Comparison of ENCODE assay signal across 18 cellular contexts in the genomic region with DNA sequence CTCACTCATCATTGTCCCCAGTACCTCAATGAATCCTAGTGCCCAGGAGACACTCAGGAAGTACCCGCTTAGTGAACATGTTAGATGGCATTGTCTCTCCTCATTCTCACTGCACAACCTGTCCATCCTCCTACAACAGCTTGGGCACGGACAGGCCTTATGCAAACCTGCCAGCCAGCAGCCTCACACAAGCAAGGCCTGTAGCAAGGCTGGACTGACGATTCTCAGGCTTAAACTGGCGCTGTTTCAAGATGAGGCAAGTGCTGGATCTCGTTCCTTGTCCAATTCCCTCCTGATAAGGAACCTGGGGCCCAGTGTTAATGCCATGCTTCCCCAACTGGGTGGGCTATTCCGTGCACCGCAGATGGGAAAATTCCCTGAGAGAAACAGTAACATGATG. TPM values are rescaled to one million over a fixed set of nuclear protein-coding genes. Genes with fewer than 3 reads are reported as not detected.
"Had no signal": no experiment of that assay in that cellular context is flagged by ENCODE, and none has a peak within 500 bp of the region (broad histone marks: within the 10 kb centered on the region; RNA-seq: fewer than 3 reads in every experiment).

No MANE protein-coding gene starts in this region.

- ATAC-seq: gastroesophageal sphincter; left lobe of liver; mucosa of descending colon; naive thymus-derived CD4-positive, alpha-beta T cell; SK-N-SH treated with all-trans-retinoic acid at 6 μM for 48 hours had no signal

- DNase-seq: activated CD4-positive, alpha-beta T cell treated with anti-CD3 and anti-CD28 coated beads for 1 hour; activated CD4-positive, alpha-beta T cell treated with anti-CD3 and anti-CD28 coated beads, Interleukin-2, amount 50 U/mL, for 4 hours; activated naive CD4-positive, alpha-beta T cell treated with anti-CD3 and anti-CD28 coated beads, Interleukin-2, amount 10 ng/mL, durations not matched to agents 7 days and 5 days; colonic mucosa; effector CD8-positive, alpha-beta T cell; mucosa of descending colon; naive thymus-derived CD4-positive, alpha-beta T cell; nucleus accumbens; stimulated activated CD4-positive, alpha-beta T cell treated with anti-CD3 and anti-CD28 coated beads, Interleukin-4, amount 100 ng/mL, for 4 hours; stimulated activated CD8-positive, alpha-beta memory T cell treated with anti-CD3 and anti-CD28 coated beads, Interleukin-4, amount 100 ng/mL, for 48 hours; stimulated activated naive CD4-positive, alpha-beta T cell treated with Interleukin-2 at 50 U/mL for 16 hours; substantia nigra had no signal

- H3K9me3 Mint-ChIP-seq: activated naive CD4-positive, alpha-beta T cell treated with anti-CD3 and anti-CD28 coated beads, Interleukin-2, amount 10 ng/mL, durations not matched to agents 7 days and 5 days; naive thymus-derived CD4-positive, alpha-beta T cell had no signal

- H3K4me1 Mint-ChIP-seq: activated naive CD4-positive, alpha-beta T cell treated with anti-CD3 and anti-CD28 coated beads, Interleukin-2, amount 10 ng/mL, durations not matched to agents 7 days and 5 days had no signal

- H3K4me3 ChIP-seq: cardiac muscle cell, colonic mucosa, gastroesophageal sphincter, mucosa of descending colon, smooth muscle cell, upper lobe of left lung had no signal

- H3K36me3 ChIP-seq: cardiac muscle cell, gastroesophageal sphincter had no signal

- H3K4me2 ChIP-seq: smooth muscle cell had no signal

- H3K27me3 ChIP-seq: cardiac muscle cell, colonic mucosa, gastroesophageal sphincter, upper lobe of left lung had no signal

- H3K4me3 Mint-ChIP-seq: activated naive CD4-positive, alpha-beta T cell treated with anti-CD3 and anti-CD28 coated beads, Interleukin-2, amount 10 ng/mL, durations not matched to agents 7 days and 5 days; naive thymus-derived CD4-positive, alpha-beta T cell had no signal

- H3K27ac ChIP-seq: cardiac muscle cell, colonic mucosa, gastroesophageal sphincter, upper lobe of left lung had no signal

- H3K27ac Mint-ChIP-seq: activated naive CD4-positive, alpha-beta T cell treated with anti-CD3 and anti-CD28 coated beads, Interleukin-2, amount 10 ng/mL, durations not matched to agents 7 days and 5 days; naive thymus-derived CD4-positive, alpha-beta T cell had no signal

- H3K9me3 ChIP-seq: colonic mucosa, gastroesophageal sphincter, mucosa of descending colon, upper lobe of left lung had no signal

RNA-seq across cellular contexts. Expression of a gene that starts 59.0 kb away (rescaled TPM):
- polyA plus RNA-seq: cardiac muscle cell had no signal
